In genomic region chr1:54289061-54289938, GRCh38 we compare ENCODE assay signal across 11 cellular contexts.
A peak's percentile ranks its signal among the peaks of the same experiment; 100 is the strongest.
DNase-seq lines count a peak whose midpoint lies in the region; ATAC-seq lines count a peak whose summit lies in the region.
"Had no signal": no experiment of that assay in that cellular context is flagged by ENCODE, and none has a peak within 500 bp of the region (broad histone marks: within the 10 kb centered on the region; RNA-seq: fewer than 3 reads in every experiment).

No MANE protein-coding gene starts in this region.

- H3K27ac Mint-ChIP-seq in CD4-positive, alpha-beta memory T cell: peak overlapping the region in 6 of 7 donors; percentile 54 to 81 (median 70)
- H3K27ac Mint-ChIP-seq in central memory CD8-positive, alpha-beta T cell (ENCODE audit: low read depth): peak overlapping the region; percentile 56

- intact Hi-C loops in CD4-positive, alpha-beta memory T cell (cut with micrococcal nuclease): no loop called here

- no peak overlapping the region for H3K9ac ChIP-seq in neuronal stem cell (ENCODE audit: low read depth, low read length, poor library complexity)

- no peaks in the 10 kb centered on the region for H3K9me3 Mint-ChIP-seq in CD4-positive, alpha-beta memory T cell
- no peaks in the 10 kb centered on the region for H3K9me3 Mint-ChIP-seq in central memory CD8-positive, alpha-beta T cell

- no peak overlapping the region for H2AK5ac ChIP-seq in neuronal stem cell (ENCODE audit: low read depth, low read length)

- H3K4me3 Mint-ChIP-seq in CD4-positive, alpha-beta memory T cell: peak overlapping the region in 5 of 8 donors; percentile 15 to 63 (median 26)
- no peak overlapping the region for H3K4me3 Mint-ChIP-seq in central memory CD8-positive, alpha-beta T cell

- ATAC-seq in central memory CD8-positive, alpha-beta T cell (replicated peaks; ENCODE audit: extremely low read depth, poor library complexity, severe bottlenecking): no peak
- ATAC-seq in HG03342 (IDR thresholded peaks at IDR 0.05; ENCODE audit: unreplicated experiment): no peak
- no peak for ATAC-seq in GM19324 (IDR thresholded peaks at IDR 0.05; ENCODE audit: low FRiP score, unreplicated experiment)
- ATAC-seq in HG02970 (IDR thresholded peaks at IDR 0.05; ENCODE audit: low FRiP score, unreplicated experiment): no peak

- no peak overlapping the region for H3K4me2 ChIP-seq in neuronal stem cell (ENCODE audit: insufficient read depth, low read length, poor library complexity, severe bottlenecking)

- H3K9me3 ChIP-seq in CD4-positive, alpha-beta memory T cell (ENCODE audit: control insufficient read depth in 1 of 2, low read length in 2 of 2): no peaks in the 10 kb centered on the region
- no peaks in the 10 kb centered on the region for H3K9me3 ChIP-seq in KOPT-K1 (ENCODE audit: insufficient read depth, low read length, poor library complexity, severe bottlenecking)
- no peaks in the 10 kb centered on the region for H3K9me3 ChIP-seq in neuronal stem cell (replicated peaks in 1 of 2; ENCODE audit: control insufficient read depth in 2 of 2, insufficient read depth in 1 of 2, low read depth in 1 of 2, low read length in 2 of 2)

- no peak overlapping the region for H3K27ac ChIP-seq in CD4-positive, alpha-beta memory T cell (ENCODE audit: low read depth, low read length)
- H3K27ac ChIP-seq in KOPT-K1 (ENCODE audit: low read depth, low read length, poor library complexity, severe bottlenecking) (peak overlapping the region; percentile 10), neuronal stem cell (replicated peaks; ENCODE audit: low read length) (no peak overlapping the region)

- H2BK15ac ChIP-seq in neuronal stem cell (ENCODE audit: low read length): no peak overlapping the region

- DNase-seq in CD4-positive, alpha-beta memory T cell: no peak
- no peak for DNase-seq in central memory CD8-positive, alpha-beta T cell (ENCODE audit: low spot score in 2 of 2)
- no peak for DNase-seq in neuronal stem cell (ENCODE audit: low spot score)
- DNase-seq in stimulated activated CD4-positive, alpha-beta T cell treated with anti-CD3 and anti-CD28 coated beads, Interleukin-4, amount 100 ng/mL, for 24 hours: no peak
- DNase-seq: head of caudate nucleus, Kasumi-1, NCI-H2171 treated with DMSO at 0.1 percent for 48 hours had no signal

- H3K4me1 Mint-ChIP-seq in CD4-positive, alpha-beta memory T cell: peaks cover 55 to 96% (median 75%) of the 10 kb centered on the region in 4 donors
- peaks cover 88% of the 10 kb centered on the region for H3K4me1 Mint-ChIP-seq in central memory CD8-positive, alpha-beta T cell

- no peaks in the 10 kb centered on the region for H3K36me3 ChIP-seq in CD4-positive, alpha-beta memory T cell (ENCODE audit: insufficient read depth, low read length)
- no peaks in the 10 kb centered on the region; the same call in 1 of the 2 replicates for H3K36me3 ChIP-seq in KOPT-K1 (ENCODE audit: insufficient read depth, low read length)
- peaks cover 0 to 7% of the 10 kb centered on the region in 2 donors for H3K36me3 ChIP-seq in neuronal stem cell (replicated peaks in 1 of 2; ENCODE audit: control insufficient read depth in 2 of 2, insufficient read depth in 2 of 2, low read length in 2 of 2)

- POLR2A ChIA-PET in CD4-positive, alpha-beta memory T cell (lab: Charles Lee; ENCODE audit: partially characterized antibody): no interaction called here

- no peak overlapping the region for H2AFZ ChIP-seq in neuronal stem cell (ENCODE audit: low read length)

- H3K4me1 ChIP-seq in CD4-positive, alpha-beta memory T cell (ENCODE audit: insufficient read depth, low read length): peaks cover 77% of the 10 kb centered on the region
- H3K4me1 ChIP-seq in neuronal stem cell (ENCODE audit: control insufficient read depth in 2 of 2, insufficient read depth in 1 of 2, low read depth in 1 of 2, low read length in 2 of 2): peaks cover 18 to 20% of the 10 kb centered on the region in 2 donors

- no peak overlapping the region for H4K91ac ChIP-seq in neuronal stem cell (ENCODE audit: low read depth, low read length, poor library complexity)

- H3K79me1 ChIP-seq in neuronal stem cell (ENCODE audit: low read depth, low read length): peaks cover 11% of the 10 kb centered on the region

- H3K4me3 ChIP-seq in CD4-positive, alpha-beta memory T cell (ENCODE audit: low read length in 2 of 2): no peak overlapping the region
- H3K4me3 ChIP-seq in neuronal stem cell (ENCODE audit: low read length in 2 of 2): no peak overlapping the region

- no peak overlapping the region for H2BK120ac ChIP-seq in neuronal stem cell (ENCODE audit: low read depth, low read length)

- H2BK5ac ChIP-seq in neuronal stem cell (ENCODE audit: low read length): no peak overlapping the region

- CTCF ChIA-PET in CD4-positive, alpha-beta memory T cell (lab: Charles Lee; ENCODE audit: partially characterized antibody): interaction anchor here (0.9 to 1.2 kb wide), 2 partner anchors 180 to 198 kb away, joined by 3 to 4 read pairs; no protein-coding TSS in a partner anchor

- no peak overlapping the region for H2BK12ac ChIP-seq in neuronal stem cell (ENCODE audit: low read length)

- H3K27me3 ChIP-seq in CD4-positive, alpha-beta memory T cell (ENCODE audit: insufficient read depth, low read length): no peaks in the 10 kb centered on the region
- H3K27me3 ChIP-seq in neuronal stem cell (ENCODE audit: control insufficient read depth in 3 of 3, insufficient read depth in 3 of 3, low read depth in 1 of 3, low read length in 3 of 3): no peaks in the 10 kb centered on the region

- no peaks in the 10 kb centered on the region for H3K27me3 Mint-ChIP-seq in CD4-positive, alpha-beta memory T cell
- H3K27me3 Mint-ChIP-seq in central memory CD8-positive, alpha-beta T cell: no peaks in the 10 kb centered on the region

- no CpG with 5 or more reads among the region's 13 CpGs for WGBS in neuronal stem cell (ENCODE audit: extremely low coverage in 2 of 2, insufficient read length in 2 of 2, insufficient replicate concordance in 1 of 2), 2 donors

- H3K14ac ChIP-seq in neuronal stem cell (ENCODE audit: low read length): no peak overlapping the region

- H4K8ac ChIP-seq in neuronal stem cell (ENCODE audit: low read depth, low read length): no peak overlapping the region

- no peak overlapping the region for H3K4ac ChIP-seq in neuronal stem cell (ENCODE audit: low read length)

- H3K18ac ChIP-seq in neuronal stem cell (ENCODE audit: low read length): peak overlapping the region; percentile 42

- peak overlapping the region; percentile 70 for H3K23ac ChIP-seq in neuronal stem cell (ENCODE audit: low read depth, low read length, poor library complexity)

- peaks cover 0 to 5% of the 10 kb centered on the region in 2 donors for H3K36me3 Mint-ChIP-seq in CD4-positive, alpha-beta memory T cell
- H3K36me3 Mint-ChIP-seq in central memory CD8-positive, alpha-beta T cell (ENCODE audit: insufficient read depth): no peaks in the 10 kb centered on the region
